ENCODE assay signal across 28 cellular contexts in the genomic region with DNA sequence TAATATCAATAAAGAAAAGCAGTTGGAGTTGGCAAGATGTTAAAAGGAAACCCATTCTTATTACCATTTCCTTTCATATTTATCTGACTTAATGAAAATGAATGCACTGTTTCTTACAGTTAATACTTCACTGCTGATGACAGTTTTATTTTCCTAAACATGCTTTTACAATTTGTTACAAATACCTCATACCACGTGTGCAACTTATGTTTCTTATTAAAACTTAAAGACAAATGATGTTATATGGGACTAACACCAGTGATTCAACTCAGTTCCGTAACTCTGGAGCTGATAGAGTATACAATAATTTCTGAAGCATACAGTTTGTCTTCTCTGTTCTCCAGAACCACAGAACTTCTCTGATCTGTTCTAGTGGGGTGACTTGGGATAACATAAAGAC.
"Had no signal": no experiment of that assay in that cellular context is flagged by ENCODE, and none has a peak within 500 bp of the region (broad histone marks: within the 10 kb centered on the region; RNA-seq: fewer than 3 reads in every experiment).

No MANE protein-coding gene starts in this region.

- H3K4me1 ChIP-seq: neural progenitor cell, parathyroid adenoma, psoas muscle, right lobe of liver, spleen, suprapubic skin, testis, tibial artery, transverse colon, upper lobe of right lung, uterus had no signal

- DNase-seq: natural killer cell; occipital lobe; ovary; posterior cingulate gyrus; psoas muscle; right cardiac atrium; right lobe of liver; sigmoid colon; small intestine; spleen; stimulated activated CD4-positive, alpha-beta T cell treated with anti-CD3 and anti-CD28 coated beads, Interleukin-12 subunit alpha, Interleukin-12 subunit beta, amount 100 ng/mL, for 4 hours; stimulated activated CD4-positive, alpha-beta T cell treated with anti-CD3 and anti-CD28 coated beads, Interleukin-1b, Interleukin-23, amount 100 ng/mL, for 48 hours; stimulated activated CD4-positive, alpha-beta T cell treated with anti-CD3 and anti-CD28 coated beads, Interleukin-4, amount 100 ng/mL, for 1 hour; stimulated activated CD4-positive, alpha-beta T cell treated with anti-CD3 and anti-CD28 coated beads, Interleukin-4, amount 100 ng/mL, for 4 hours; stimulated activated CD8-positive, alpha-beta memory T cell treated with anti-CD3 and anti-CD28 coated beads, Interleukin-4, amount 100 ng/mL, for 48 hours; stimulated activated naive CD4-positive, alpha-beta T cell; stimulated activated naive CD8-positive, alpha-beta T cell treated with anti-CD3 and anti-CD28 coated beads, Interleukin-15, amount 100 ng/mL, for 72 hours; stimulated activated naive CD8-positive, alpha-beta T cell treated with anti-CD3 and anti-CD28 coated beads, Interleukin-15, Interleukin-2, amounts not matched to agents 100 U/mL and 50 U/mL, for 24 hours; substantia nigra; testis; tibial artery; transverse colon; upper lobe of right lung; uterus had no signal

- H3K27me3 ChIP-seq: neural progenitor cell, ovary, right lobe of liver, sigmoid colon, spleen, suprapubic skin, testis, tibial artery, transverse colon, upper lobe of right lung, uterus had no signal

- H3K36me3 ChIP-seq: neural progenitor cell, ovary, right lobe of liver, sigmoid colon, spleen, suprapubic skin, tibial artery, transverse colon, upper lobe of right lung, uterus had no signal

- ATAC-seq: natural killer cell; psoas muscle; right cardiac atrium; right lobe of liver; stimulated activated memory B cell treated with anti-CD40 and anti-IgM and Interleukin-4, amounts not matched to agents 10 μg/mL and 1 μg/mL and 100 μg/mL, for 72 hours; stimulated activated naive CD8-positive, alpha-beta T cell treated with anti-CD3 and anti-CD28 coated beads, Interleukin-15, amount 100 ng/mL, for 72 hours; stimulated activated naive CD8-positive, alpha-beta T cell treated with anti-CD3 and anti-CD28 coated beads, Interleukin-15, Interleukin-2, amounts not matched to agents 100 U/mL and 50 U/mL, for 24 hours; upper lobe of right lung had no signal

- H3K9me3 ChIP-seq: ovary, psoas muscle, right lobe of liver, spleen, suprapubic skin, testis, tibial artery, transverse colon, upper lobe of right lung, uterus had no signal

- H3K27ac ChIP-seq: neural progenitor cell, ovary, parathyroid adenoma, psoas muscle, right lobe of liver, sigmoid colon, spleen, suprapubic skin, testis, tibial artery, transverse colon, upper lobe of right lung, uterus had no signal

- H3K79me2 ChIP-seq: parathyroid adenoma had no signal

- H2AFZ ChIP-seq: neural progenitor cell, parathyroid adenoma had no signal

- H3K4me3 ChIP-seq: neural progenitor cell, ovary, psoas muscle, right lobe of liver, sigmoid colon, spleen, suprapubic skin, testis, tibial artery, transverse colon, upper lobe of right lung, uterus had no signal

- H3K4me2 ChIP-seq: neural progenitor cell had no signal

- H3K9ac ChIP-seq: neural progenitor cell, parathyroid adenoma had no signal
